ENCODE assay signal across 19 cellular contexts in genomic region chr12:90298289-90298948, GRCh38.
A peak's percentile ranks its signal among the peaks of the same experiment; 100 is the strongest.
DNase-seq lines count a peak whose midpoint lies in the region; ATAC-seq and TF ChIP-seq lines count a peak whose summit lies in the region.
"Had no signal": no experiment of that assay in that cellular context is flagged by ENCODE, and none has a peak within 500 bp of the region (broad histone marks: within the 10 kb centered on the region; RNA-seq: fewer than 3 reads in every experiment).

No MANE protein-coding gene starts in this region.

- POLR2A ChIA-PET in IMR-90 (lab: Charles Lee; ENCODE audit: unreplicated experiment) = no interaction called here

- TF ChIP-seq RAD21 in IMR-90 (IDR thresholded peaks at IDR 0.05; ENCODE audit: low read length) = no peak

- no peak overlapping the region for H3K23ac ChIP-seq in IMR-90 (ENCODE audit: low read depth, low read length)

- H3K9ac ChIP-seq in BLaER1 = no peak overlapping the region
- no peak overlapping the region for H3K9ac ChIP-seq in IMR-90 (ENCODE audit: low read depth, low read length)

- H2AK5ac ChIP-seq in IMR-90 (ENCODE audit: low read depth, low read length) = no peak overlapping the region

- H3K9me1 ChIP-seq in IMR-90 (ENCODE audit: insufficient read depth, low read length) = no peaks in the 10 kb centered on the region

- DNase-seq in IMR-90 (no peak), SK-N-DZ (ENCODE audit: low spot score) (no peak), putamen (ENCODE audit: low spot score) (no peak), GM20000 (ENCODE audit: low spot score) (no peak), left lung (no peak)
- DNase-seq in effector memory CD8-positive, alpha-beta T cell = no peak
- DNase-seq: amniotic stem cell; endodermal cell; GDM1; NCI-H1092 treated with DMSO at 0.1 percent for 48 hours; NCI-H2107; NCI-H524; SHP77; stimulated activated CD4-positive, alpha-beta T cell treated with anti-CD3 and anti-CD28 coated beads, Interleukin-12 subunit alpha, Interleukin-12 subunit beta, amount 100 ng/mL, for 4 hours had no signal

- no peak overlapping the region for H4K5ac ChIP-seq in IMR-90 (ENCODE audit: low read depth, low read length)

- no peak overlapping the region for H3K27ac ChIP-seq in BLaER1
- H3K27ac ChIP-seq in IMR-90 (ENCODE audit: insufficient read depth, low read length) = no peak overlapping the region
- no peak overlapping the region for H3K27ac ChIP-seq in left lung

- no peak overlapping the region for H2AK9ac ChIP-seq in IMR-90 (replicated peaks; ENCODE audit: low read depth, low read length, poor library complexity)

- dilution Hi-C loops in IMR-90 (cut with HindIII; ENCODE audit: low sequenced_read_pairs, unreplicated experiment) = no loop called here

- no peak overlapping the region for H2BK120ac ChIP-seq in IMR-90 (ENCODE audit: low read depth, low read length)

- H3K56ac ChIP-seq in IMR-90 (ENCODE audit: extremely low read depth, insufficient read depth, low read length) = no peak overlapping the region

- H3K4me3 Mint-ChIP-seq in effector memory CD8-positive, alpha-beta T cell = peak overlapping the region; percentile 70 to 76
- H3K4me3 Mint-ChIP-seq: endodermal cell had no signal

- H3K4me3 ChIP-seq in BLaER1 (no peak overlapping the region), IMR-90 (ENCODE audit: insufficient read depth, low read depth, low read length) (no peak overlapping the region), left lung (no peak overlapping the region)

- H2BK20ac ChIP-seq in IMR-90 (ENCODE audit: low read depth, low read length) = no peak overlapping the region

- BruUV-seq in IMR-90 (replicated peaks; lab: Mats Ljungman, UMichigan) = no TSS peak

- CTCF ChIA-PET in IMR-90 (lab: Yijun Ruan, JAX) = interaction anchor here (0.6 kb wide), 2 partner anchors 45 to 556 kb away, joined by 3 to 4 read pairs; no protein-coding TSS in a partner anchor

- no peak for TF ChIP-seq CTCF in IMR-90 (conservative IDR thresholded peaks at IDR 0.05; ENCODE audit: low read depth, low read length)
- TF ChIP-seq CTCF in GM20000 (IDR thresholded peaks at IDR 0.05; ENCODE audit: extremely low read depth, missing control alignments) = no peak
- no peak for TF ChIP-seq CTCF in left lung (IDR thresholded peaks at IDR 0.05)

- H3K4me2 ChIP-seq in BLaER1 = peak overlapping the region; percentile 65
- H3K4me2 ChIP-seq in IMR-90 (ENCODE audit: low read depth, low read length) = no peak overlapping the region

- H2AFZ ChIP-seq in IMR-90 (replicated peaks; ENCODE audit: low read length, poor library complexity) = no peak overlapping the region

- H3K27me3 Mint-ChIP-seq in effector memory CD8-positive, alpha-beta T cell = peaks cover 10 to 17% of the 10 kb centered on the region in 2 donors

- H3K36me3 Mint-ChIP-seq in effector memory CD8-positive, alpha-beta T cell (ENCODE audit: insufficient read depth) = no peaks in the 10 kb centered on the region
- H3K36me3 Mint-ChIP-seq: naive thymus-derived CD8-positive, alpha-beta T cell had no signal

- no peak overlapping the region for H3K14ac ChIP-seq in IMR-90 (replicated peaks; ENCODE audit: low read depth, low read length)

- H2BK15ac ChIP-seq in IMR-90 (ENCODE audit: low read depth, low read length) = no peak overlapping the region

- H4K8ac ChIP-seq in IMR-90 (ENCODE audit: low read depth in 2 of 2, low read length in 2 of 2) = no peak overlapping the region

- no CpG with 5 or more reads among the region's 2 CpGs for WGBS in IMR-90 (ENCODE audit: extremely low coverage in 2 of 2, insufficient read length in 1 of 2), 2 experiments

- H3K18ac ChIP-seq in IMR-90 (ENCODE audit: low read depth, low read length) = no peak overlapping the region

- H3K4me1 ChIP-seq in BLaER1 (peaks cover 22% of the 10 kb centered on the region), IMR-90 (ENCODE audit: control insufficient read depth, insufficient read depth, low read length) (no peaks in the 10 kb centered on the region), left lung (no peaks in the 10 kb centered on the region)

- intact Hi-C loops in IMR-90 (cut with micrococcal nuclease) (no loop called here), left lung (cut with DNase I) (no loop called here)

- in situ Hi-C loops in IMR-90 (cut with MboI; ENCODE audit: low sequenced_read_pairs) = no loop called here

- H3K9me3 Mint-ChIP-seq in effector memory CD8-positive, alpha-beta T cell = no peaks in the 10 kb centered on the region
- H3K9me3 Mint-ChIP-seq: activated T-helper 2 cell treated with anti-CD3 and anti-CD28 coated beads, Interferon-gamma antibody, Interleukin-2, Interleukin-4, amounts not matched to agents 10 μg/mL and 5 μg/mL and 100 μg/mL, durations not matched to agents 14 hours and 24 hours and 36 hours; endodermal cell; naive thymus-derived CD8-positive, alpha-beta T cell; T-helper 1 cell treated with Interleukin-12 subunit alpha and Interleukin-12 subunit beta and Interleukin-4 antibody, amounts not matched to agents 30 μg/mL and 1 μg/mL, for 36 hours had no signal

- H3K36me3 ChIP-seq in BLaER1 (no peaks in the 10 kb centered on the region), IMR-90 (ENCODE audit: control insufficient read depth, insufficient read depth, low read length) (no peaks in the 10 kb centered on the region), left lung (no peaks in the 10 kb centered on the region)

- H4K20me1 ChIP-seq in BLaER1 (no peaks in the 10 kb centered on the region), IMR-90 (ENCODE audit: insufficient read depth, low read length) (no peaks in the 10 kb centered on the region)

- peaks cover 9 to 12% of the 10 kb centered on the region in 2 donors for H3K4me1 Mint-ChIP-seq in effector memory CD8-positive, alpha-beta T cell (ENCODE audit: low read depth in 2 of 2)
- H3K4me1 Mint-ChIP-seq: endodermal cell had no signal

- H3K9me3 ChIP-seq in BLaER1 = no peaks in the 10 kb centered on the region
- no peaks in the 10 kb centered on the region for H3K9me3 ChIP-seq in IMR-90 (ENCODE audit: control insufficient read depth, insufficient read depth, low read length)
- H3K9me3 ChIP-seq in left lung = no peaks in the 10 kb centered on the region

- H2BK5ac ChIP-seq in IMR-90 (ENCODE audit: low read depth, low read length, poor library complexity, severe bottlenecking) = no peak overlapping the region

- H3K27me3 ChIP-seq in BLaER1 (no peaks in the 10 kb centered on the region), IMR-90 (ENCODE audit: control insufficient read depth, insufficient read depth, low read length) (no peaks in the 10 kb centered on the region; the same call in 1 of the 2 replicates), left lung (no peaks in the 10 kb centered on the region)

- no peak overlapping the region for H3K4ac ChIP-seq in IMR-90 (ENCODE audit: low read depth, low read length)

- H3K79me1 ChIP-seq in IMR-90 (ENCODE audit: low read depth in 1 of 2, low read length in 2 of 2) = no peaks in the 10 kb centered on the region

- no peak overlapping the region for H3K27ac Mint-ChIP-seq in effector memory CD8-positive, alpha-beta T cell
- H3K27ac Mint-ChIP-seq: activated T-helper 2 cell treated with anti-CD3 and anti-CD28 coated beads, Interferon-gamma antibody, Interleukin-2, Interleukin-4, amounts not matched to agents 10 μg/mL and 5 μg/mL and 100 μg/mL, durations not matched to agents 14 hours and 24 hours and 36 hours; endodermal cell had no signal

- peak; percentile 13 for ATAC-seq in GM18498 (IDR thresholded peaks at IDR 0.05; ENCODE audit: unreplicated experiment)
- no peak for ATAC-seq in IMR-90 (ENCODE audit: low read depth)
- ATAC-seq in effector memory CD8-positive, alpha-beta T cell (replicated peaks) = no peak
- no peak for ATAC-seq in left lung

- no peak overlapping the region for H4K91ac ChIP-seq in IMR-90 (ENCODE audit: insufficient read depth, low read depth, low read length)

- TF ChIP-seq POLR2A in IMR-90 (IDR thresholded peaks at IDR 0.05; ENCODE audit: low read depth, low read length) = no peak

TF ChIP-seq in IMR-90, 13 proteins besides CTCF, POLR2A, EP300 and RAD21:
- TF ChIP-seq RCOR1 (IDR thresholded peaks at IDR 0.05; ENCODE audit: insufficient replicate concordance, low read length) = no peak
- TF ChIP-seq USF2 (IDR thresholded peaks at IDR 0.05; ENCODE audit: low read depth, low read length) = no peak
- TF ChIP-seq MXI1 (IDR thresholded peaks at IDR 0.05; ENCODE audit: borderline replicate concordance, low read depth, low read length) = no peak
- TF ChIP-seq CHD1 (IDR thresholded peaks at IDR 0.05; ENCODE audit: low read depth, low read length) = no peak
- TF ChIP-seq FOS (IDR thresholded peaks at IDR 0.05; ENCODE audit: low read depth, low read length) = no peak
- TF ChIP-seq MAFK (IDR thresholded peaks at IDR 0.05; ENCODE audit: low read depth, low read length) = peak; percentile 61
TF ChIP-seq in IMR-90: peak in this region for 1.
